In the genomic region with DNA sequence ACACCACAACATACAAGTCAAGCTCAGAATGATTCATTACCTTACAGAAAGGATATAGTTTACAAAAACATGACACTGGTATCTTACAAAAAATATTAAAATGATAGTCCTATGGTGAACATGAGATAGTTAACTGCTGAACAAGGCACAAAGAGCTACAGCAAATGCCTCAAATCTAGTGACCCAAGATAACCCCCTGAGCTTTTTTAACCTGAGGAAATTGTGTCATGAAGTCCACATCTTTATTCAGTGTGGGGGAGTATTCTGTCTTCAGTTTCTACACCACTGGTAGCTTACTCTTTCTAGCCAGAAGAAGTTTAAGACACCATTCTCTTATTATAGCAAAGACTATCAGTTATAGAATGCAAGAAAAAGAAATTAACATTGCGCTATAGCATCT, we compare ENCODE assay signal across 4 cellular contexts.
"Had no signal": no experiment of that assay in that cellular context is flagged by ENCODE, and none has a peak within 500 bp of the region (broad histone marks: within the 10 kb centered on the region; RNA-seq: fewer than 3 reads in every experiment).

No MANE protein-coding gene starts in this region.

- DNase-seq: GM23248, GOT3, H7, HCEC 1CT had no signal
